10 cellular contexts compared by ENCODE assay signal in the genomic region with DNA sequence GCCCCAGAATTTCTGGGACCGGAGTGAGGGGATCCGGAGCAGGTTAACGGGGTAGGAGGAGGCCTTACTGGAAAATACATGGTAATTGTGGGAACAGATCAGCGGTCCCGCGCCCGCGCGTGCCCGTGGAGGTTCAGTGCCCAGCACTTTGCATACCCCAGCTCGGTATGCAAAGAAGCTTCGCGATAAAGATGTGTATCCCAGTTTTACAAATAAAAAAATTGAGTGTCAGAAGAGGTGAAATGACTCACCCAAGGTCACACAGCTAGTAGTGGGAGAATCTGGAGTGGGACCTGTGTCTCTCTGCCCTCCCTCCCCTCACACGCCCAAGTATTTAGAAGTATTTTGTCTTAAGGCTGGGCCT. TPM values are rescaled to one million over a fixed set of nuclear protein-coding genes. Genes with fewer than 3 reads are reported as not detected.
DNase-seq lines count a peak whose midpoint lies in the region; ATAC-seq and TF ChIP-seq lines count a peak whose summit lies in the region.
"Had no signal": no experiment of that assay in that cellular context is flagged by ENCODE, and none has a peak within 500 bp of the region (broad histone marks: within the 10 kb centered on the region; RNA-seq: fewer than 3 reads in every experiment).

No MANE protein-coding gene starts in this region.

- ATAC-seq in psoas muscle: no peak
- ATAC-seq in GM21717 (IDR thresholded peaks at IDR 0.05; ENCODE audit: unreplicated experiment): no peak
- ATAC-seq in GM21390 (IDR thresholded peaks at IDR 0.05; ENCODE audit: unreplicated experiment): no peak

- no peak overlapping the region for H3K27ac Mint-ChIP-seq in CD8-positive, alpha-beta memory T cell

- TF ChIP-seq CTCF in OCI-LY7 (conservative IDR thresholded peaks at IDR 0.05; ENCODE audit: low read length) (peak; percentile 7; the same call in 1 of the 2 replicates), fibroblast of the aortic adventitia (IDR thresholded peaks at IDR 0.05; ENCODE audit: insufficient read depth, low read length) (no peak), psoas muscle (IDR thresholded peaks at IDR 0.05) (no peak)

- H3K79me2 ChIP-seq in OCI-LY7 (ENCODE audit: insufficient read depth, low read depth, low read length): no peaks in the 10 kb centered on the region

- no peak overlapping the region for H3K4me3 ChIP-seq in CD8-positive, alpha-beta memory T cell (ENCODE audit: low read length)
- H3K4me3 ChIP-seq in OCI-LY7 (ENCODE audit: low read depth, low read length, poor library complexity, severe bottlenecking) (peak overlapping the region; percentile 59), fibroblast of the aortic adventitia (ENCODE audit: low read depth, low read length) (peak overlapping the region; percentile 66), psoas muscle (peak overlapping the region; percentile 81)
- H3K4me3 ChIP-seq: K562 had no signal

- 16 to 38% (median 24%) methylated on average over 14 of the region's 14 CpGs for WGBS in psoas muscle, 3 donors

- intact Hi-C loops in OCI-LY7 (cut with micrococcal nuclease; ENCODE audit: unreplicated experiment): no loop called here
- intact Hi-C loops in psoas muscle (cut with DNase I): loop anchor here in 1 of 2 donors (5.0 kb wide), 1 partner anchor 55 kb away; no protein-coding TSS in a partner anchor

- H2AFZ ChIP-seq in OCI-LY7 (ENCODE audit: low read length): peak overlapping the region; percentile 55; the same call in 1 of the 2 replicates

- peak overlapping the region; percentile 65 for H3K4me2 ChIP-seq in OCI-LY7 (ENCODE audit: low read length)

- H3K36me3 Mint-ChIP-seq in CD8-positive, alpha-beta memory T cell: no peaks in the 10 kb centered on the region

- BruUV-seq in OCI-LY7 (replicated peaks; lab: Mats Ljungman, UMichigan): no TSS peak

- peaks cover 4 to 16% (median 6%) of the 10 kb centered on the region in 3 donors for H3K4me1 Mint-ChIP-seq in CD8-positive, alpha-beta memory T cell

- POLR2A ChIA-PET in CD8-positive, alpha-beta memory T cell (lab: Charles Lee): no interaction called here
- POLR2A ChIA-PET in OCI-LY7 (lab: Charles Lee): no interaction called here

- no peaks in the 10 kb centered on the region for H3K36me3 ChIP-seq in CD8-positive, alpha-beta memory T cell (ENCODE audit: insufficient read depth, low read length)
- H3K36me3 ChIP-seq in OCI-LY7 (ENCODE audit: insufficient read depth, low read length) (no peaks in the 10 kb centered on the region), psoas muscle (ENCODE audit: insufficient read depth in 1 of 2, low read depth in 1 of 2) (no peaks in the 10 kb centered on the region)

- DNase-seq in CD8-positive, alpha-beta memory T cell: no peak
- no peak for DNase-seq in OCI-LY7 (ENCODE audit: low spot score)
- no peak for DNase-seq in fibroblast of the aortic adventitia (ENCODE audit: low read depth)
- no peak for DNase-seq in psoas muscle
- DNase-seq in activated CD4-positive, alpha-beta T cell treated with anti-CD3 and anti-CD28 coated beads, Interleukin-2, amount 50 U/mL, for 4 hours: no peak
- no peak for DNase-seq in islet precursor cell
- DNase-seq: activated CD4-positive, alpha-beta T cell treated with anti-CD3 and anti-CD28 coated beads, Interleukin-2, amount 50 U/mL, for 1 hour had no signal

- no peaks in the 10 kb centered on the region for H3K9me3 Mint-ChIP-seq in CD8-positive, alpha-beta memory T cell

- H3K27me3 Mint-ChIP-seq in CD8-positive, alpha-beta memory T cell: peaks cover 20 to 52% of the 10 kb centered on the region in 2 donors

- CTCF ChIA-PET in CD8-positive, alpha-beta memory T cell (lab: Charles Lee): no interaction called here
- CTCF ChIA-PET in OCI-LY7 (lab: Charles Lee; ENCODE audit: unreplicated experiment): interaction anchor here (0.6 to 1.1 kb wide), 2 partner anchors 85 to 193 kb away, joined by 3 read pairs; no protein-coding TSS in a partner anchor

- peak overlapping the region in 5 of 7 donors; percentile 28 to 59 (median 46) for H3K4me3 Mint-ChIP-seq in CD8-positive, alpha-beta memory T cell

- H3K9me2 ChIP-seq in OCI-LY7 (ENCODE audit: insufficient read depth, low read length): no peaks in the 10 kb centered on the region

- no peaks in the 10 kb centered on the region for H4K20me1 ChIP-seq in OCI-LY7 (ENCODE audit: insufficient read depth, low read length)

- no peak overlapping the region for H3K27ac ChIP-seq in CD8-positive, alpha-beta memory T cell (ENCODE audit: low read depth, low read length)
- H3K27ac ChIP-seq in OCI-LY7 (ENCODE audit: low read depth, low read length, poor library complexity, severe bottlenecking) (no peak overlapping the region), psoas muscle (peak overlapping the region; percentile 78)

- H3K27me3 ChIP-seq in CD8-positive, alpha-beta memory T cell (ENCODE audit: insufficient read depth, low read length, poor library complexity, severe bottlenecking): peaks cover 6% of the 10 kb centered on the region
- H3K27me3 ChIP-seq in psoas muscle (ENCODE audit: insufficient read depth in 3 of 3, low read length in 2 of 3): peaks cover 0 to 50% (median 3%) of the 10 kb centered on the region in 3 donors

- H3K9me3 ChIP-seq in CD8-positive, alpha-beta memory T cell (ENCODE audit: low read length): no peaks in the 10 kb centered on the region
- H3K9me3 ChIP-seq in OCI-LY7 (ENCODE audit: low read length): no peaks in the 10 kb centered on the region
- H3K9me3 ChIP-seq in psoas muscle: no peaks in the 10 kb centered on the region

- H3K4me1 ChIP-seq in CD8-positive, alpha-beta memory T cell (ENCODE audit: insufficient read depth, low read length): peaks cover 6% of the 10 kb centered on the region
- H3K4me1 ChIP-seq in OCI-LY7 (ENCODE audit: insufficient read depth, low read length, poor library complexity, severe bottlenecking): peaks cover 18% of the 10 kb centered on the region
- H3K4me1 ChIP-seq in psoas muscle: peaks cover 20% of the 10 kb centered on the region

RNA-seq across cellular contexts. Expression of a gene that starts 1.0 kb away (rescaled TPM):
- under 1 TPM; 0.04 to 0.13 TPM for total RNA-seq in CD8-positive, alpha-beta memory T cell
- not detected for polyA plus RNA-seq in CD8-positive, alpha-beta memory T cell
- total RNA-seq in OCI-LY7 (2014; rRNA removed; shearing (Covaris generic)): 0.23 and 0.57 TPM in 2 replicates
- total RNA-seq in OCI-LY7 (2022) (0.30 and 0.32 TPM in 2 replicates), fibroblast of the aortic adventitia (ENCODE audit: low replicate concordance) (1.3 and 2.5 TPM in 2 replicates), psoas muscle (10 to 100 TPM; 13.7 to 20.4 (median 16.4) TPM)
- polyA plus RNA-seq in psoas muscle: 1 to 10 TPM; 8.0 to 9.7 (median 8.2) TPM
- polyA plus RNA-seq: K562 had no signal
